In genomic region chr12:113330505-113330904, GRCh38 we compare ENCODE assay signal across 1 cellular context.
A peak's percentile ranks its signal among the peaks of the same experiment; 100 is the strongest.
TF ChIP-seq lines count a peak whose summit lies in the region.

No MANE protein-coding gene starts in this region.

TF ChIP-seq in GM12878, 131 proteins besides CTCF, POLR2A, EP300 and RAD21:
- TF ChIP-seq RUNX3 (IDR thresholded peaks at IDR 0.05; ENCODE audit: low read length) (peak; percentile 10; the same call in 1 of the 2 replicates), DPF2 (IDR thresholded peaks at IDR 0.05) (no peak)
TF ChIP-seq in GM12878: peak in this region for 1.
